ENCODE assay signal across 16 cellular contexts in the genomic region with DNA sequence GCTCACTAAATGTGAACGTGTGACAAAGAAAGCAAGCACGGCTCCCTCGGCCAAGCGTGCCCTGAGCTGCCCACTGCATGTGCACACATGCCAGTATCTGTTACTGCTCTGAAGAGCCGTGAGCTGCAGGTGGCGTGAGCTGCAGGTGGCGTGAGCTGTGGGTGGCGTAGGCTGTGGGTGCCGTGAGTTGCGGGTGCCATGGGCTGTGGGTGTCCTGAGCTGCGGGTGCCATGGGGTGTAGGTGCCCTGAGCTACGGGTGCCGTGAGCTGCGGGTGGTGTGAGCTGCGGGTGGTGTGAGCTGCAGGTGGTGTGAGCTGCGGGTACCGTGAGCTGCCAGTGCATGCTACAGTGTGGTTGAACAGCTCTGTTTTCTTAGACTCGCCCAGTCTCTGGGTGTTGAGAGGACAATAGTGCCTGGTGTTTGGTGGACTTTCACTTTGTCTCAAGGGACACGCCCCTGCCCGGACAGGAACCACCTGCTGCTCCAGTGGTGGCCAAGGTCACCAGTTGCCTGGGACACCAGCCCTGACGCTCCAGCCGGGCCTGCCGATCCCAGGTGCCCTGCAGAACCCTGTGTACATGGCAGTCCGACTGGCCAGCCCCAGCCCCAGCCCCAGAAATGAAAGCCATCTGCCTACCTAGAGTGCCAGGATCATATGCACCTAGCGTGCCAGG. TPM values are rescaled to one million over a fixed set of nuclear protein-coding genes. Genes with fewer than 3 reads are reported as not detected.
A peak's percentile ranks its signal among the peaks of the same experiment; 100 is the strongest.
DNase-seq lines count a peak whose midpoint lies in the region; ATAC-seq and TF ChIP-seq lines count a peak whose summit lies in the region.
"Had no signal": no experiment of that assay in that cellular context is flagged by ENCODE, and none has a peak within 500 bp of the region (broad histone marks: within the 10 kb centered on the region; RNA-seq: fewer than 3 reads in every experiment).

No MANE protein-coding gene starts in this region.

- ATAC-seq in foreskin keratinocyte (peak; percentile 68), HG02571 (IDR thresholded peaks at IDR 0.05; ENCODE audit: unreplicated experiment) (no peak)
- ATAC-seq: naive thymus-derived CD8-positive, alpha-beta T cell had no signal

- H3K27ac ChIP-seq in PC-9 (no peak overlapping the region), foreskin keratinocyte (no peak overlapping the region), thyroid gland (no peak overlapping the region)
- H3K27ac ChIP-seq: hepatocyte had no signal

- H3F3A ChIP-seq in PC-9 (ENCODE audit: insufficient read depth, low read depth), result peaks cover 8% of the 10 kb centered on the region; the same call in 1 of the 2 replicates

- H3K27me3 ChIP-seq in PC-9 (ENCODE audit: insufficient read depth, low read depth), result no peaks in the 10 kb centered on the region
- H3K27me3 ChIP-seq in foreskin keratinocyte, result peaks cover 9% of the 10 kb centered on the region
- H3K27me3 ChIP-seq in thyroid gland, result no peaks in the 10 kb centered on the region
- H3K27me3 ChIP-seq: hepatocyte had no signal

- intact Hi-C loops in PC-9 (cut with micrococcal nuclease; ENCODE audit: unreplicated experiment), result no loop called here
- intact Hi-C loops in thyroid gland (cut with DNase I), result no loop called here

- peak overlapping the region; percentile 52; the same call in 1 of the 2 replicates for H3K4me3 ChIP-seq in PC-9
- H3K4me3 ChIP-seq in thyroid gland (replicated peaks in 1 of 3), result no peak overlapping the region
- H3K4me3 ChIP-seq: hepatocyte, smooth muscle cell had no signal

- TF ChIP-seq CTCF in PC-9 (conservative IDR thresholded peaks at IDR 0.05) (no peak), foreskin keratinocyte (conservative IDR thresholded peaks at IDR 0.05) (peak; percentile 37), thyroid gland (IDR thresholded peaks at IDR 0.05) (no peak)

- peak overlapping the region; percentile 85 for H3K4me2 ChIP-seq in PC-9
- H3K4me2 ChIP-seq: hepatocyte, smooth muscle cell had no signal

- H3K4me1 ChIP-seq in PC-9 (replicated peaks; ENCODE audit: insufficient read depth) (peaks cover 10% of the 10 kb centered on the region), foreskin keratinocyte (no peaks in the 10 kb centered on the region), thyroid gland (peaks cover 0 to 11% of the 10 kb centered on the region in 2 donors)

- DNase-seq in NCI-H1105 treated with DMSO at 0.1 percent for 48 hours (lab: John Stamatoyannopoulos, UW) (peak; percentile 30), NCI-H1105 (lab: John Stamatoyannopoulos, UW) (no peak), PC-9 (peak; percentile 72 to 88), foreskin keratinocyte (peak; percentile 77 to 87), thyroid gland (peak; percentile 70 to 80), iPS-NIHi7 (ENCODE audit: extremely low spot score) (no peak), iPS-NIHi11 (ENCODE audit: low spot score) (no peak)
- DNase-seq: endodermal cell; naive thymus-derived CD8-positive, alpha-beta T cell; NCI-H524 had no signal

- POLR2A ChIA-PET in PC-9 (lab: Charles Lee; ENCODE audit: unreplicated experiment), result interaction anchor here (0.6 to 0.7 kb wide), 4 partner anchors 28 to 49 kb away, joined by 3 to 8 read pairs (median 4); no protein-coding TSS in a partner anchor

- H3K79me2 ChIP-seq in PC-9 (ENCODE audit: low read depth), result no peaks in the 10 kb centered on the region
- H3K79me2 ChIP-seq: hepatocyte had no signal

- no TSS peak for BruUV-seq in PC-9 (replicated peaks; lab: Mats Ljungman, UMichigan)

- no peak for TF ChIP-seq POLR2A in thyroid gland (IDR thresholded peaks at IDR 0.05)

- no peaks in the 10 kb centered on the region for H3K36me3 ChIP-seq in PC-9 (ENCODE audit: low read depth)
- H3K36me3 ChIP-seq in thyroid gland, result no peaks in the 10 kb centered on the region

- H2AFZ ChIP-seq in PC-9, result peak overlapping the region; percentile 24
- H2AFZ ChIP-seq: hepatocyte had no signal

- CTCF ChIA-PET in PC-9 (lab: Charles Lee), result interaction anchor here (0.6 kb wide), 1 partner anchor 239 kb away, joined by 3 read pairs; no protein-coding TSS in a partner anchor

- WGBS in thyroid gland, 2 donors, result 50 to 69% methylated on average over 23 to 25 of the region's 25 CpGs

- H3K9me2 ChIP-seq in PC-9 (ENCODE audit: insufficient read depth), result no peaks in the 10 kb centered on the region

- H3K9me3 ChIP-seq in PC-9 (ENCODE audit: insufficient read depth, low read depth) (no peaks in the 10 kb centered on the region), thyroid gland (no peaks in the 10 kb centered on the region)

- no peaks in the 10 kb centered on the region for H4K20me1 ChIP-seq in PC-9 (ENCODE audit: insufficient read depth)

RNA-seq across cellular contexts. Expression of gene CCDC187, which starts 6.7 kb away (rescaled TPM):
- total RNA-seq in PC-9 (2021), result 2.7 and 5.2 TPM in 2 replicates
- total RNA-seq in foreskin keratinocyte, result 0.03 TPM in 1 of 2 replicates, not detected in the other
- 0.01 and 0.03 TPM in 2 replicates for polyA plus RNA-seq in foreskin keratinocyte
- total RNA-seq in thyroid gland, result 1 to 10 TPM; 5.2 to 9.1 (median 6.2) TPM
- total RNA-seq: activated CD8-positive, alpha-beta memory T cell treated with anti-CD3 and anti-CD28 coated beads for 36 hours; naive thymus-derived CD8-positive, alpha-beta T cell; smooth muscle cell; T-helper 1 cell treated with Interleukin-12 subunit alpha and Interleukin-12 subunit beta and Interleukin-4 antibody, amounts not matched to agents 30 ng/mL and 1 ng/mL, for 36 hours had no signal
- polyA plus RNA-seq: naive thymus-derived CD8-positive, alpha-beta T cell had no signal

RNA-seq across cellular contexts. Expression of gene GPSM1, which starts 30.2 kb away (rescaled TPM):
- total RNA-seq in PC-9 (2021), result 5.5 and 9.5 TPM in 2 replicates
- 3.6 and 6.2 TPM in 2 replicates for total RNA-seq in foreskin keratinocyte
- polyA plus RNA-seq in foreskin keratinocyte, result 3.4 and 5.3 TPM in 2 replicates
- 10 to 100 TPM in 3 of 4 donors, 1 to 10 TPM in 1; 5.9 to 18.1 (median 12.2) TPM for total RNA-seq in thyroid gland
- polyA plus RNA-seq: IgD-negative memory B cell had no signal

RNA-seq across cellular contexts. Expression of gene QSOX2, which starts 51.5 kb away (rescaled TPM):
- total RNA-seq in PC-9 (2021), result 34.6 and 40.8 TPM in 2 replicates
- 11.9 and 13.6 TPM in 2 replicates for total RNA-seq in foreskin keratinocyte
- polyA plus RNA-seq in foreskin keratinocyte, result 6.4 and 7.0 TPM in 2 replicates
- total RNA-seq in thyroid gland, result 10 to 100 TPM in 3 of 4 donors, 1 to 10 TPM in 1; 8.9 to 19.1 (median 11.2) TPM

Comparison
In these comparisons a context has a peak if more than half of its experiments do, and no peak if none do; other contexts are left out.
1. DNase-seq: peak in NCI-H1105 treated with DMSO at 0.1 percent for 48 hours (single experiment), PC-9 (2 of 2), foreskin keratinocyte (2 of 2) and thyroid gland (2 of 2); none in NCI-H1105 (single experiment), iPS-NIHi7 (single experiment) and iPS-NIHi11 (single experiment).